27 cellular contexts compared by ENCODE assay signal in genomic region chr3:30397030-30397429, GRCh38.
"Had no signal": no experiment of that assay in that cellular context is flagged by ENCODE, and none has a peak within 500 bp of the region (broad histone marks: within the 10 kb centered on the region; RNA-seq: fewer than 3 reads in every experiment).

No MANE protein-coding gene starts in this region.

- H3K9me3 ChIP-seq: body of pancreas, Peyer's patch had no signal

- ATAC-seq: activated naive CD4-positive, alpha-beta T cell treated with anti-CD3 and anti-CD28 coated beads, Interleukin-2, amount 50 U/mL, for 72 hours; activated naive CD8-positive, alpha-beta T cell treated with anti-CD3 and anti-CD28 coated beads, Interleukin-2, amount 50 U/mL, for 24 hours; activated T-cell treated with anti-CD3 and anti-CD28 coated beads, Interleukin-2, amount 50 U/mL, for 4 hours; body of pancreas; T-cell had no signal

- H3K27me3 ChIP-seq: ascending aorta, body of pancreas, Peyer's patch had no signal

- H3K27ac ChIP-seq: ascending aorta, body of pancreas, Peyer's patch, RWPE1, SK-N-MC had no signal

- DNase-seq: activated CD4-positive, alpha-beta memory T cell treated with anti-CD3 and anti-CD28 coated beads for 36 hours; activated CD4-positive, alpha-beta T cell treated with anti-CD3 and anti-CD28 coated beads, Interleukin-2, amount 10 ng/mL, durations not matched to agents 7 days and 5 days; activated CD4-positive, CD25-positive, alpha-beta regulatory T cell; activated CD8-positive, alpha-beta memory T cell treated with anti-CD3 and anti-CD28 coated beads for 24 hours; activated effector memory CD4-positive, alpha-beta T cell treated with anti-CD3 and anti-CD28 coated beads, Interleukin-2, amount 50 U/mL, for 16 hours; activated naive CD4-positive, alpha-beta T cell treated with Interleukin-2 at 50 U/mL for 16 hours; activated naive CD8-positive, alpha-beta T cell treated with anti-CD3 and anti-CD28 coated beads, Interleukin-2, amount 50 U/mL, for 24 hours; activated T-cell treated with anti-CD3 and anti-CD28 coated beads, Interleukin-2, amount 50 U/mL, for 4 hours; amniotic stem cell; body of pancreas; cerebellar nuclear complex; Kasumi-1; KBM-7; NCI-H1105 treated with DMSO at 0.1 percent for 48 hours; NCI-H1436 treated with DMSO at 0.1 percent for 48 hours; NCI-H187; NCI-H2081; NCI-H345; Peyer's patch; SIG-M5; T-cell; T-helper 2 cell; T1000 had no signal

- H3K36me3 ChIP-seq: ascending aorta, Peyer's patch had no signal

- H3K4me1 ChIP-seq: body of pancreas, Peyer's patch had no signal

- H3K4me3 ChIP-seq: ascending aorta, body of pancreas, Peyer's patch, SK-N-MC had no signal
